In genomic region chr12:92145731-92146496, GRCh38 we compare ENCODE assay signal across 8 cellular contexts. TPM values are rescaled to one million over a fixed set of nuclear protein-coding genes. Genes with fewer than 3 reads are reported as not detected.
DNase-seq lines count a peak whose midpoint lies in the region; ATAC-seq and TF ChIP-seq lines count a peak whose summit lies in the region.

Gene BTG1, minus strand, starts transcription at chr12:92145846. Its CDS starts 311 bp downstream, at chr12:92145535.

- H3K4me1 ChIP-seq in BLaER1, result peaks cover 52% of the 10 kb centered on the region

- peak within 1 kb of the TSS; percentile 99 for H3K9ac ChIP-seq in BLaER1

- peaks cover 67% of the 10 kb centered on the region for H3K36me3 Mint-ChIP-seq in activated CD4-positive, alpha-beta T cell treated with anti-CD3 and anti-CD28 coated beads, Interleukin-2, amount 10 ng/mL, durations not matched to agents 7 days and 5 days (ENCODE audit: low read depth)

- H3K9me3 Mint-ChIP-seq in activated CD4-positive, alpha-beta T cell treated with anti-CD3 and anti-CD28 coated beads, Interleukin-2, amount 10 ng/mL, durations not matched to agents 7 days and 5 days, result peaks cover 2% of the 10 kb centered on the region

- TF ChIP-seq CTCF in coronary artery (IDR thresholded peaks at IDR 0.05), result no peak

- ATAC-seq in GM19328 (IDR thresholded peaks at IDR 0.05; ENCODE audit: unreplicated experiment), result peak; percentile 66
- peak; percentile 65 for ATAC-seq in HG03520 (IDR thresholded peaks at IDR 0.05; ENCODE audit: unreplicated experiment)

- H3K4me3 ChIP-seq in BLaER1, result peak within 1 kb of the TSS; percentile 100
- peak within 1 kb of the TSS; percentile 98 for H3K4me3 ChIP-seq in coronary artery

- CTCF ChIA-PET in activated CD4-positive, alpha-beta T cell treated with anti-CD3 and anti-CD28 coated beads, Interleukin-2, amount 10 ng/mL, durations not matched to agents 7 days and 5 days (lab: Charles Lee), result interaction anchor here (0.6 to 3.7 kb wide), 15 partner anchors 9 to 764 kb away, joined by 3 to 27 read pairs (median 4); no protein-coding TSS in a partner anchor

- DNase-seq in NCI-H69 (lab: John Stamatoyannopoulos, UW), result peak; percentile 100
- peak; percentile 99 for DNase-seq in activated CD4-positive, alpha-beta T cell treated with anti-CD3 and anti-CD28 coated beads, Interleukin-2, amount 10 ng/mL, durations not matched to agents 7 days and 5 days
- DNase-seq in coronary artery (ENCODE audit: low spot score), result peak; percentile 100
- peak; percentile 89 to 98 for DNase-seq in stimulated activated CD4-positive, alpha-beta T cell treated with anti-CD3 and anti-CD28 coated beads, Interleukin-1b, Interleukin-23, amount 100 ng/mL, for 4 hours (ENCODE audit: low read depth in 2 of 2)

- peak within 1 kb of the TSS; percentile 99 for H3K27ac Mint-ChIP-seq in activated CD4-positive, alpha-beta T cell treated with anti-CD3 and anti-CD28 coated beads, Interleukin-2, amount 10 ng/mL, durations not matched to agents 7 days and 5 days

- H3K27me3 Mint-ChIP-seq in activated CD4-positive, alpha-beta T cell treated with anti-CD3 and anti-CD28 coated beads, Interleukin-2, amount 10 ng/mL, durations not matched to agents 7 days and 5 days, result no peaks in the 10 kb centered on the region

- H3K4me3 Mint-ChIP-seq in activated CD4-positive, alpha-beta T cell treated with anti-CD3 and anti-CD28 coated beads, Interleukin-2, amount 10 ng/mL, durations not matched to agents 7 days and 5 days, result peak within 1 kb of the TSS; percentile 99

- peak within 1 kb of the TSS; percentile 97 for H3K27ac ChIP-seq in BLaER1
- peak within 1 kb of the TSS; percentile 97 to 99 for H3K27ac ChIP-seq in coronary artery
- H3K27ac ChIP-seq in layer of hippocampus (ENCODE audit: low read depth, low read length), result peak within 1 kb of the TSS; percentile 91

- H3K27me3 ChIP-seq in BLaER1 (no peaks in the 10 kb centered on the region), layer of hippocampus (ENCODE audit: control insufficient read depth, insufficient read depth, low read length) (no peaks in the 10 kb centered on the region)

- peaks cover 47% of the 10 kb centered on the region for H4K20me1 ChIP-seq in BLaER1

- peaks cover 24% of the 10 kb centered on the region for H3K36me3 ChIP-seq in BLaER1

- POLR2A ChIA-PET in activated CD4-positive, alpha-beta T cell treated with anti-CD3 and anti-CD28 coated beads, Interleukin-2, amount 10 ng/mL, durations not matched to agents 7 days and 5 days (lab: Charles Lee), result interaction anchor here (0.5 to 2.9 kb wide), 25 partner anchors 9 to 424 kb away, joined by 3 to 38 read pairs (median 4); no protein-coding TSS in a partner anchor

- H3K4me2 ChIP-seq in BLaER1, result peak within 1 kb of the TSS; percentile 92

- peaks cover 23% of the 10 kb centered on the region for H3K4me1 Mint-ChIP-seq in activated CD4-positive, alpha-beta T cell treated with anti-CD3 and anti-CD28 coated beads, Interleukin-2, amount 10 ng/mL, durations not matched to agents 7 days and 5 days

- no peaks in the 10 kb centered on the region for H3K9me3 ChIP-seq in BLaER1

RNA-seq across cellular contexts. Expression of gene BTG1, which starts in this region (rescaled TPM):
- total RNA-seq in activated CD4-positive, alpha-beta T cell treated with anti-CD3 and anti-CD28 coated beads, Interleukin-2, amount 10 ng/mL, durations not matched to agents 7 days and 5 days, result 100 to 1,000 TPM; 102 to 133 TPM

Comparison
In these comparisons a context has a peak if more than half of its experiments do, and no peak if none do; other contexts are left out.
1. Peak in every context shown above with its lines: DNase-seq, ATAC-seq, H3K4me3 ChIP-seq and H3K27ac ChIP-seq.